In genomic region chrX:41382699-41383645, GRCh38 we compare ENCODE assay signal across 8 cellular contexts. TPM values are rescaled to one million over a fixed set of nuclear protein-coding genes. Genes with fewer than 3 reads are reported as not detected.
DNase-seq lines count a peak whose midpoint lies in the region; ATAC-seq and TF ChIP-seq lines count a peak whose summit lies in the region.

No MANE protein-coding gene starts in this region.

- H3K4me1 ChIP-seq in HEK293 (ENCODE audit: control insufficient read depth, insufficient read depth, low read length) = peaks cover 14% of the 10 kb centered on the region

- H3K36me3 Mint-ChIP-seq in activated CD4-positive, alpha-beta memory T cell treated with anti-CD3 and anti-CD28 coated beads for 36 hours = no peaks in the 10 kb centered on the region
- H3K36me3 Mint-ChIP-seq in stimulated activated naive B cell treated with anti-CD40 and anti-IgM and Interleukin-4, amounts not matched to agents 10 μg/mL and 1 μg/mL and 100 μg/mL, for 72 hours = no peaks in the 10 kb centered on the region

- DNase-seq in A172 (ENCODE audit: low spot score) (peak; percentile 38), left lobe of liver (ENCODE audit: low spot score) (no peak), HUDEP-2 (lab: John Stamatoyannopoulos, UW; ENCODE audit: unreplicated experiment in 76 of 76) (no peak), hypothalamus (lab: John Stamatoyannopoulos, UW) (no peak), iPS-NIHi11 (ENCODE audit: low spot score) (no peak)
- peak; percentile 56 for DNase-seq in activated CD4-positive, alpha-beta memory T cell treated with anti-CD3 and anti-CD28 coated beads for 36 hours
- DNase-seq in stimulated activated naive B cell treated with anti-CD40 and anti-IgM and Interleukin-4, amounts not matched to agents 10 μg/mL and 1 μg/mL and 100 μg/mL, for 72 hours = no peak

- H3K27ac ChIP-seq in HEK293 (ENCODE audit: extremely low read depth, low read depth, low read length) = peak overlapping the region; percentile 49

- no peaks in the 10 kb centered on the region for H3K9me3 ChIP-seq in HEK293 (ENCODE audit: control insufficient read depth, insufficient read depth, low read depth, low read length)

- H3K27me3 Mint-ChIP-seq in activated CD4-positive, alpha-beta memory T cell treated with anti-CD3 and anti-CD28 coated beads for 36 hours = no peaks in the 10 kb centered on the region
- H3K27me3 Mint-ChIP-seq in stimulated activated naive B cell treated with anti-CD40 and anti-IgM and Interleukin-4, amounts not matched to agents 10 μg/mL and 1 μg/mL and 100 μg/mL, for 72 hours = no peaks in the 10 kb centered on the region

- H3K4me1 Mint-ChIP-seq in activated CD4-positive, alpha-beta memory T cell treated with anti-CD3 and anti-CD28 coated beads for 36 hours (ENCODE audit: low read depth) = peaks cover 37% of the 10 kb centered on the region
- H3K4me1 Mint-ChIP-seq in stimulated activated naive B cell treated with anti-CD40 and anti-IgM and Interleukin-4, amounts not matched to agents 10 μg/mL and 1 μg/mL and 100 μg/mL, for 72 hours = peaks cover 2 to 6% of the 10 kb centered on the region in 2 donors

- H3K4me3 ChIP-seq in HEK293 (ENCODE audit: low read depth, low read length) = no peak overlapping the region

- no peaks in the 10 kb centered on the region for H3K9me3 Mint-ChIP-seq in activated CD4-positive, alpha-beta memory T cell treated with anti-CD3 and anti-CD28 coated beads for 36 hours
- H3K9me3 Mint-ChIP-seq in stimulated activated naive B cell treated with anti-CD40 and anti-IgM and Interleukin-4, amounts not matched to agents 10 μg/mL and 1 μg/mL and 100 μg/mL, for 72 hours = no peaks in the 10 kb centered on the region

- H3K27ac Mint-ChIP-seq in activated CD4-positive, alpha-beta memory T cell treated with anti-CD3 and anti-CD28 coated beads for 36 hours = peak overlapping the region; percentile 98
- no peak overlapping the region for H3K27ac Mint-ChIP-seq in stimulated activated naive B cell treated with anti-CD40 and anti-IgM and Interleukin-4, amounts not matched to agents 10 μg/mL and 1 μg/mL and 100 μg/mL, for 72 hours

- no peak for TF ChIP-seq CTCF in HEK293 (tag by site-specific recombination; IDR thresholded peaks at IDR 0.05)

- peak overlapping the region; percentile 71 for H3K4me3 Mint-ChIP-seq in activated CD4-positive, alpha-beta memory T cell treated with anti-CD3 and anti-CD28 coated beads for 36 hours
- no peak overlapping the region for H3K4me3 Mint-ChIP-seq in stimulated activated naive B cell treated with anti-CD40 and anti-IgM and Interleukin-4, amounts not matched to agents 10 μg/mL and 1 μg/mL and 100 μg/mL, for 72 hours

- intact Hi-C loops in activated CD4-positive, alpha-beta memory T cell treated with anti-CD3 and anti-CD28 coated beads for 36 hours (cut with micrococcal nuclease) = loop anchor here (1.0 to 2.0 kb wide), 4 partner anchors 32 to 118 kb away; no protein-coding TSS in a partner anchor

- POLR2A ChIA-PET in HEK293 (lab: Yijun Ruan, JAX) = interaction anchor here (0.6 to 2.6 kb wide), 9 partner anchors 10 to 198 kb away, joined by 3 to 25 read pairs (median 6); partner anchors contain the start of gene DDX3X
- POLR2A ChIA-PET in activated CD4-positive, alpha-beta memory T cell treated with anti-CD3 and anti-CD28 coated beads for 36 hours (lab: Charles Lee) = interaction anchor here (0.6 to 1.7 kb wide), 7 partner anchors 12 to 59 kb away, joined by 3 to 7 read pairs (median 3); no protein-coding TSS in a partner anchor

- H3K36me3 ChIP-seq in HEK293 (ENCODE audit: control insufficient read depth in 2 of 2, insufficient read depth in 1 of 2, low read length in 2 of 2) = no peaks in the 10 kb centered on the region

- CTCF ChIA-PET in HEK293 (lab: Yijun Ruan, JAX) = interaction anchor here (0.6 to 1.5 kb wide), 5 partner anchors 11 to 377 kb away, joined by 3 to 4 read pairs (median 3); no protein-coding TSS in a partner anchor
- CTCF ChIA-PET in activated CD4-positive, alpha-beta memory T cell treated with anti-CD3 and anti-CD28 coated beads for 36 hours (lab: Charles Lee) = interaction anchor here (1.2 to 1.9 kb wide), 2 partner anchors 45 to 60 kb away, joined by 4 to 10 read pairs; no protein-coding TSS in a partner anchor

- peak; percentile 43 for ATAC-seq in left lobe of liver
- ATAC-seq in stimulated activated naive B cell treated with anti-CD40 and anti-IgM and Interleukin-4, amounts not matched to agents 10 μg/mL and 1 μg/mL and 100 μg/mL, for 72 hours (replicated peaks) = no peak

TF ChIP-seq in HEK293, 187 proteins besides CTCF, POLR2A, EP300 and RAD21 (continues in another document):
- TF ChIP-seq, protein P1, sequence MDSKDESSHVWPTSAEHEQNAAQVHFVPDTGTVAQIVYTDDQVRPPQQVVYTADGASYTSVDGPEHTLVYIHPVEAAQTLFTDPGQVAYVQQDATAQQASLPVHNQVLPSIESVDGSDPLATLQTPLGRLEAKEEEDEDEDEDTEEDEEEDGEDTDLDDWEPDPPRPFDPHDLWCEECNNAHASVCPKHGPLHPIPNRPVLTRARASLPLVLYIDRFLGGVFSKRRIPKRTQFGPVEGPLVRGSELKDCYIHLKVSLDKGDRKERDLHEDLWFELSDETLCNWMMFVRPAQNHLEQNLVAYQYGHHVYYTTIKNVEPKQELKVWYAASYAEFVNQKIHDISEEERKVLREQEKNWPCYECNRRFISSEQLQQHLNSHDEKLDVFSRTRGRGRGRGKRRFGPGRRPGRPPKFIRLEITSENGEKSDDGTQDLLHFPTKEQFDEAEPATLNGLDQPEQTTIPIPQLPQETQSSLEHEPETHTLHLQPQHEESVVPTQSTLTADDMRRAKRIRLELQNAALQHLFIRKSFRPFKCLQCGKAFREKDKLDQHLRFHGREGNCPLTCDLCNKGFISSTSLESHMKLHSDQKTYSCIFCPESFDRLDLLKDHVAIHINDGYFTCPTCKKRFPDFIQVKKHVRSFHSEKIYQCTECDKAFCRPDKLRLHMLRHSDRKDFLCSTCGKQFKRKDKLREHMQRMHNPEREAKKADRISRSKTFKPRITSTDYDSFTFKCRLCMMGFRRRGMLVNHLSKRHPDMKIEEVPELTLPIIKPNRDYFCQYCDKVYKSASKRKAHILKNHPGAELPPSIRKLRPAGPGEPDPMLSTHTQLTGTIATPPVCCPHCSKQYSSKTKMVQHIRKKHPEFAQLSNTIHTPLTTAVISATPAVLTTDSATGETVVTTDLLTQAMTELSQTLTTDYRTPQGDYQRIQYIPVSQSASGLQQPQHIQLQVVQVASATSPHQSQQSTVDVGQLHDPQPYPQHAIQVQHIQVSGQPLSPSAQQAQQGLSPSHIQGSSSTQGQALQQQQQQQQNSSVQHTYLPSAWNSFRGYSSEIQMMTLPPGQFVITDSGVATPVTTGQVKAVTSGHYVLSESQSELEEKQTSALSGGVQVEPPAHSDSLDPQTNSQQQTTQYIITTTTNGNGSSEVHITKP (tag by site-specific recombination; IDR thresholded peaks at IDR 0.05) = peak; percentile 76
- TF ChIP-seq TRIM28 (IDR thresholded peaks at IDR 0.05; ENCODE audit: borderline replicate concordance, low read length) (peak; percentile 28; the same call in 1 of the 2 replicates), ZBTB48 (tag by site-specific recombination; IDR thresholded peaks at IDR 0.05) (peak; percentile 18; the same call in 1 of the 2 replicates), ZNF518A (tag by site-specific recombination; conservative IDR thresholded peaks at IDR 0.05; ENCODE audit: low read depth) (peak; percentile 15; the same call in 1 of the 2 replicates), TCF7L2 (IDR thresholded peaks at IDR 0.05; ENCODE audit: borderline replicate concordance, low read depth, low read length) (peak; percentile 70; the same call in 1 of the 2 replicates), ZNF704 (tag by site-specific recombination; IDR thresholded peaks at IDR 0.05) (no peak)

RNA-seq across cellular contexts. Expression of gene DDX3X, which starts 49.0 kb away (rescaled TPM):
- 205 and 219 TPM in 2 replicates for total RNA-seq in A172 (2014; rRNA removed; shearing (Covaris generic))
- total RNA-seq in activated CD4-positive, alpha-beta memory T cell treated with anti-CD3 and anti-CD28 coated beads for 36 hours = 100 to 1,000 TPM; 216 to 218 TPM
- 92.3 TPM for total RNA-seq in left lobe of liver

Comparison
In these comparisons a context has a peak if more than half of its experiments do, and no peak if none do; other contexts are left out.
1. DNase-seq: peak in A172 (single experiment) and activated CD4-positive, alpha-beta memory T cell treated with anti-CD3 and anti-CD28 coated beads for 36 hours (single experiment); none in left lobe of liver (single experiment), HUDEP-2 (0 of 76), hypothalamus (0 of 51), iPS-NIHi11 (single experiment) and stimulated activated naive B cell treated with anti-CD40 and anti-IgM and Interleukin-4, amounts not matched to agents 10 μg/mL and 1 μg/mL and 100 μg/mL, for 72 hours (single experiment).